25 cellular contexts compared by ENCODE assay signal in genomic region chr16:78494674-78495073, GRCh38.
"Had no signal": no experiment of that assay in that cellular context is flagged by ENCODE, and none has a peak within 500 bp of the region (broad histone marks: within the 10 kb centered on the region; RNA-seq: fewer than 3 reads in every experiment).

No MANE protein-coding gene starts in this region.

- H3K4me3 Mint-ChIP-seq: activated CD8-positive, alpha-beta T cell treated with anti-CD3 and anti-CD28 coated beads, Interleukin-2, amount 10 ng/mL, durations not matched to agents 7 days and 5 days; activated naive CD4-positive, alpha-beta T cell treated with anti-CD3 and anti-CD28 coated beads, Interleukin-2, amount 50 U/mL, for 24 hours; activated T-helper 1 cell treated with anti-CD3 and anti-CD28 coated beads, Interleukin-12 subunit alpha, Interleukin-12 subunit beta, Interleukin-2, Interleukin-4 antibody, amounts not matched to agents 30 ng/mL and 10 ng/mL and 1 ng/mL, durations not matched to agents 14 hours and 24 hours and 36 hours; T-helper 1 cell treated with Interleukin-12 subunit alpha and Interleukin-12 subunit beta and Interleukin-4 antibody, amounts not matched to agents 30 μg/mL and 1 μg/mL, for 36 hours; WTC11 had no signal

- H3K27me3 Mint-ChIP-seq: activated naive CD4-positive, alpha-beta T cell treated with anti-CD3 and anti-CD28 coated beads, Interleukin-2, amount 50 U/mL, for 24 hours had no signal

- H3K27ac Mint-ChIP-seq: activated CD8-positive, alpha-beta T cell treated with anti-CD3 and anti-CD28 coated beads, Interleukin-2, amount 10 ng/mL, durations not matched to agents 7 days and 5 days; activated naive CD4-positive, alpha-beta T cell treated with anti-CD3 and anti-CD28 coated beads, Interleukin-2, amount 50 U/mL, for 24 hours; activated T-helper 1 cell treated with anti-CD3 and anti-CD28 coated beads, Interleukin-12 subunit alpha, Interleukin-12 subunit beta, Interleukin-2, Interleukin-4 antibody, amounts not matched to agents 30 ng/mL and 10 ng/mL and 1 ng/mL, durations not matched to agents 14 hours and 24 hours and 36 hours; T-helper 1 cell treated with Interleukin-12 subunit alpha and Interleukin-12 subunit beta and Interleukin-4 antibody, amounts not matched to agents 30 μg/mL and 1 μg/mL, for 36 hours; WTC11 had no signal

- DNase-seq: activated CD4-positive, alpha-beta T cell treated with anti-CD3 and anti-CD28 coated beads for 48 hours; activated CD4-positive, alpha-beta T cell treated with anti-CD3 and anti-CD28 coated beads, Interleukin-2, amount 50 U/mL, for 4 hours; activated CD4-positive, CD25-positive, alpha-beta regulatory T cell treated with anti-CD3 and anti-CD28 coated beads, Interleukin-2, amount 50 U/mL, for 72 hours; activated CD8-positive, alpha-beta memory T cell treated with anti-CD3 and anti-CD28 coated beads, Interleukin-2, amount 50 U/mL, for 48 hours; activated CD8-positive, alpha-beta T cell treated with anti-CD3 and anti-CD28 coated beads, Interleukin-2, amount 10 ng/mL, durations not matched to agents 7 days and 5 days; activated effector memory CD4-positive, alpha-beta T cell treated with Interleukin-2 at 50 U/mL for 16 hours; activated naive CD4-positive, alpha-beta T cell; activated T-cell treated with anti-CD3 and anti-CD28 coated beads, Interleukin-2, amount 50 U/mL, for 1 hour; amniotic stem cell; body of pancreas; central memory CD4-positive, alpha-beta T cell; NCI-H1048; NCI-H146; NCI-H187 treated with DMSO at 0.1 percent for 48 hours; NCI-H2081 treated with DMSO at 0.1 percent for 48 hours; NCI-H446; NCI-H524; SHP77 had no signal

- H3K4me3 ChIP-seq: ascending aorta, body of pancreas, coronary artery, K562 had no signal

- ATAC-seq: activated CD8-positive, alpha-beta T cell treated with anti-CD3 and anti-CD28 coated beads, Interleukin-2, amount 10 ng/mL, durations not matched to agents 7 days and 5 days; body of pancreas; K562 had no signal

- H3K36me3 ChIP-seq: ascending aorta had no signal

- H3K27me3 ChIP-seq: ascending aorta, body of pancreas had no signal

- H3K27ac ChIP-seq: ascending aorta, body of pancreas, coronary artery had no signal

- H3K36me3 Mint-ChIP-seq: WTC11 had no signal

- H3K4me1 Mint-ChIP-seq: activated naive CD4-positive, alpha-beta T cell treated with anti-CD3 and anti-CD28 coated beads, Interleukin-2, amount 50 U/mL, for 24 hours had no signal

- H3K4me1 ChIP-seq: body of pancreas had no signal

- H3K9me3 Mint-ChIP-seq: activated naive CD4-positive, alpha-beta T cell treated with anti-CD3 and anti-CD28 coated beads, Interleukin-2, amount 50 U/mL, for 24 hours; activated T-helper 1 cell treated with anti-CD3 and anti-CD28 coated beads, Interleukin-12 subunit alpha, Interleukin-12 subunit beta, Interleukin-2, Interleukin-4 antibody, amounts not matched to agents 30 ng/mL and 10 ng/mL and 1 ng/mL, durations not matched to agents 14 hours and 24 hours and 36 hours; T-helper 1 cell treated with Interleukin-12 subunit alpha and Interleukin-12 subunit beta and Interleukin-4 antibody, amounts not matched to agents 30 μg/mL and 1 μg/mL, for 36 hours had no signal
